9 cellular contexts compared by ENCODE assay signal in genomic region chr1:210360852-210361477, GRCh38. TPM values are rescaled to one million over a fixed set of nuclear protein-coding genes. Genes with fewer than 3 reads are reported as not detected.
A peak's percentile ranks its signal among the peaks of the same experiment; 100 is the strongest.
DNase-seq lines count a peak whose midpoint lies in the region; ATAC-seq and TF ChIP-seq lines count a peak whose summit lies in the region.
"Had no signal": no experiment of that assay in that cellular context is flagged by ENCODE, and none has a peak within 500 bp of the region (broad histone marks: within the 10 kb centered on the region; RNA-seq: fewer than 3 reads in every experiment).

No MANE protein-coding gene starts in this region.

- H3K9me3 Mint-ChIP-seq in HFFc6 (no peaks in the 10 kb centered on the region), neural crest cell (no peaks in the 10 kb centered on the region)

- ATAC-seq in GM18873 (IDR thresholded peaks at IDR 0.05; ENCODE audit: low FRiP score, unreplicated experiment) = no peak

- H3K4me3 Mint-ChIP-seq in HFFc6 (no peak overlapping the region), neural crest cell (no peak overlapping the region)
- H3K4me3 Mint-ChIP-seq: CD4-positive, CD25-positive, alpha-beta regulatory T cell had no signal

- H3K4me1 Mint-ChIP-seq in HFFc6 (ENCODE audit: low read depth) (peaks cover 17% of the 10 kb centered on the region), neural crest cell (peaks cover 26% of the 10 kb centered on the region)
- H3K4me1 Mint-ChIP-seq: CD4-positive, CD25-positive, alpha-beta regulatory T cell had no signal

- H3K27ac ChIP-seq in coronary artery = no peak overlapping the region

- H3K27ac Mint-ChIP-seq in HFFc6 (no peak overlapping the region), neural crest cell (ENCODE audit: unreplicated experiment) (no peak overlapping the region)
- H3K27ac Mint-ChIP-seq: CD4-positive, CD25-positive, alpha-beta regulatory T cell had no signal

- peaks cover 2% of the 10 kb centered on the region; the same call in 1 of the 2 replicates for H3K27me3 Mint-ChIP-seq in HFFc6 (ENCODE audit: insufficient read depth)
- no peaks in the 10 kb centered on the region for H3K27me3 Mint-ChIP-seq in neural crest cell (ENCODE audit: low read depth)

- DNase-seq in NCI-H2196 (lab: John Stamatoyannopoulos, UW; ENCODE audit: unreplicated experiment) = peak; percentile 31
- no peak for DNase-seq in NCI-H2196 treated with DMSO at 0.1 percent for 48 hours (lab: John Stamatoyannopoulos, UW; ENCODE audit: unreplicated experiment)
- peak; percentile 70 for DNase-seq in HFFc6
- peak; percentile 38 for DNase-seq in OCI-M1 (lab: John Stamatoyannopoulos, UW)
- peak; percentile 75 for DNase-seq in epidermal melanocyte (ENCODE audit: insufficient read length, low spot score)
- DNase-seq in neural crest cell (ENCODE audit: low read depth, low spot score) = no peak
- DNase-seq in coronary artery (ENCODE audit: low spot score) = no peak

- no peak overlapping the region for H3K4me3 ChIP-seq in coronary artery

- TF ChIP-seq CTCF in HFFc6 (IDR thresholded peaks at IDR 0.05) (peak; percentile 84), neural crest cell (conservative IDR thresholded peaks at IDR 0.05) (peak; percentile 79), coronary artery (IDR thresholded peaks at IDR 0.05) (no peak)

- H3K36me3 Mint-ChIP-seq in HFFc6 (ENCODE audit: low read depth) = no peaks in the 10 kb centered on the region
- H3K36me3 Mint-ChIP-seq in neural crest cell (ENCODE audit: low read depth) = no peaks in the 10 kb centered on the region
- H3K36me3 Mint-ChIP-seq: CD4-positive, CD25-positive, alpha-beta regulatory T cell had no signal

RNA-seq across cellular contexts. Expression of gene HHAT, which starts 32.3 kb away (rescaled TPM):
- 1 to 10 TPM; 2.8 to 3.9 (median 3.2) TPM for total RNA-seq in HFFc6 (2021; fragmentation: NEBNext Ultra II Directional; extraction: Animal tissue kit (Norgen Biotek cat#: 25700))
- 5.5 and 6.9 TPM in 2 replicates for total RNA-seq in neural crest cell

Comparison
In these comparisons a context has a peak if more than half of its experiments do, and no peak if none do; other contexts are left out.
1. DNase-seq: peak in NCI-H2196 (single experiment), HFFc6 (single experiment), OCI-M1 (single experiment) and epidermal melanocyte (single experiment); none in NCI-H2196 treated with DMSO at 0.1 percent for 48 hours (single experiment), neural crest cell (single experiment) and coronary artery (single experiment).